ENCODE assay signal across 13 cellular contexts in genomic region chr20:47586648-47587306, GRCh38.
DNase-seq lines count a peak whose midpoint lies in the region; ATAC-seq and TF ChIP-seq lines count a peak whose summit lies in the region.
"Had no signal": no experiment of that assay in that cellular context is flagged by ENCODE, and none has a peak within 500 bp of the region (broad histone marks: within the 10 kb centered on the region; RNA-seq: fewer than 3 reads in every experiment).

No MANE protein-coding gene starts in this region.

- H3K27me3 ChIP-seq in CD8-positive, alpha-beta memory T cell (ENCODE audit: insufficient read depth, low read length, poor library complexity, severe bottlenecking) = no peaks in the 10 kb centered on the region
- no peaks in the 10 kb centered on the region for H3K27me3 ChIP-seq in right lobe of liver
- H3K27me3 ChIP-seq: neutrophil, spleen had no signal

- H3K4me1 Mint-ChIP-seq in CD8-positive, alpha-beta memory T cell = peaks cover 23 to 45% (median 39%) of the 10 kb centered on the region in 3 donors

- no peak overlapping the region for H3K4me3 ChIP-seq in CD8-positive, alpha-beta memory T cell (ENCODE audit: low read length)
- H3K4me3 ChIP-seq in astrocyte of the spinal cord (ENCODE audit: low read depth, low read length) (no peak overlapping the region), right lobe of liver (no peak overlapping the region)
- H3K4me3 ChIP-seq: spleen had no signal

- H3K36me3 ChIP-seq in CD8-positive, alpha-beta memory T cell (ENCODE audit: insufficient read depth, low read length) = peaks cover 7% of the 10 kb centered on the region
- H3K36me3 ChIP-seq in right lobe of liver = no peaks in the 10 kb centered on the region

- H3K4me1 ChIP-seq in CD8-positive, alpha-beta memory T cell (ENCODE audit: insufficient read depth, low read length) = no peaks in the 10 kb centered on the region
- peaks cover 0 to 10% (median 3%) of the 10 kb centered on the region in 4 donors for H3K4me1 ChIP-seq in right lobe of liver

- TF ChIP-seq CTCF in astrocyte of the spinal cord (IDR thresholded peaks at IDR 0.05; ENCODE audit: low read depth, low read length) (no peak), right lobe of liver (IDR thresholded peaks at IDR 0.05) (no peak)

- WGBS in right lobe of liver (ENCODE audit: insufficient coverage, low coverage, low lambda C conversion rate, missing lambda C conversion rate) = 50% methylated on average over 7 of the region's 7 CpGs

- no peak for DNase-seq in CD8-positive, alpha-beta memory T cell
- DNase-seq in HEK293T (ENCODE audit: extremely low spot score) (no peak), astrocyte of the spinal cord (ENCODE audit: low read depth, low spot score) (peak; percentile 37), right lobe of liver (no peak), AG08395 (ENCODE audit: low spot score) (no peak), Kasumi-1 (lab: John Stamatoyannopoulos, UW) (no peak), HuH-7.5 (ENCODE audit: low spot score) (no peak)
- DNase-seq: activated CD8-positive, alpha-beta memory T cell treated with anti-CD3 and anti-CD28 coated beads for 24 hours; left colon; NCI-H2227 treated with DMSO at 0.1 percent for 48 hours; spleen had no signal

- no peak overlapping the region for H3K4me3 Mint-ChIP-seq in CD8-positive, alpha-beta memory T cell

- H3K27ac ChIP-seq in CD8-positive, alpha-beta memory T cell (ENCODE audit: low read depth, low read length) = no peak overlapping the region
- H3K27ac ChIP-seq in right lobe of liver = no peak overlapping the region
- H3K27ac ChIP-seq: neutrophil had no signal

- peak; percentile 35 to 53 (median 48) for ATAC-seq in right lobe of liver
- ATAC-seq in HG02678 (IDR thresholded peaks at IDR 0.05; ENCODE audit: unreplicated experiment) = no peak
- ATAC-seq: left colon had no signal

- H3K9me3 ChIP-seq in CD8-positive, alpha-beta memory T cell (ENCODE audit: low read length) = no peaks in the 10 kb centered on the region
- no peaks in the 10 kb centered on the region for H3K9me3 ChIP-seq in right lobe of liver
- H3K9me3 ChIP-seq: neutrophil, spleen had no signal

- in situ Hi-C loops in astrocyte of the spinal cord (cut with HindIII; ENCODE audit: low sequenced_read_pairs) = no loop called here

- peaks cover 0 to 53% (median 8%) of the 10 kb centered on the region in 3 donors for H3K36me3 Mint-ChIP-seq in CD8-positive, alpha-beta memory T cell

- H3K9me3 Mint-ChIP-seq in CD8-positive, alpha-beta memory T cell = no peaks in the 10 kb centered on the region

- CTCF ChIA-PET in CD8-positive, alpha-beta memory T cell (lab: Charles Lee) = no interaction called here
- CTCF ChIA-PET in HEK293T (lab: Yijun Ruan, JAX) = no interaction called here

- TF ChIP-seq POLR2A in right lobe of liver (IDR thresholded peaks at IDR 0.05) = no peak

- intact Hi-C loops in right lobe of liver (cut with DNase I) = no loop called here

- H3K27ac Mint-ChIP-seq in CD8-positive, alpha-beta memory T cell = peak overlapping the region in 5 of 8 donors; percentile 6 to 51 (median 12)

- POLR2A ChIA-PET in CD8-positive, alpha-beta memory T cell (lab: Charles Lee) = no interaction called here
- POLR2A ChIA-PET in HEK293T (lab: Yijun Ruan, JAX) = no interaction called here

- no peaks in the 10 kb centered on the region for H3K27me3 Mint-ChIP-seq in CD8-positive, alpha-beta memory T cell

TF ChIP-seq in HEK293T, 16 proteins besides CTCF, POLR2A, EP300 and RAD21:
- TF ChIP-seq SUZ12 (IDR thresholded peaks at IDR 0.05) (no peak), PKNOX1 (IDR thresholded peaks at IDR 0.05) (peak; percentile 63)
